ENCODE assay signal across 8 cellular contexts in genomic region chr14:40093800-40094199, GRCh38.
"Had no signal": no experiment of that assay in that cellular context is flagged by ENCODE, and none has a peak within 500 bp of the region (broad histone marks: within the 10 kb centered on the region; RNA-seq: fewer than 3 reads in every experiment).

No MANE protein-coding gene starts in this region.

- H3K4me2 ChIP-seq: GM23338 had no signal

- FAIRE-seq: H1, H54, HTR-8/SVneo had no signal

- H2AFZ ChIP-seq: GM23338 had no signal

- DNase-seq: H9, HCEC 1CT, KBM-7 had no signal

- H3K4me3 ChIP-seq: GM23338 had no signal

- H3K27ac Mint-ChIP-seq: GM23338, H9, IgD-negative memory B cell had no signal

- H3K36me3 Mint-ChIP-seq: IgD-negative memory B cell had no signal

- H3K4me1 Mint-ChIP-seq: IgD-negative memory B cell had no signal

- H3K4me3 Mint-ChIP-seq: GM23338, H9, IgD-negative memory B cell had no signal

- H3K9me3 Mint-ChIP-seq: GM23338, H9, IgD-negative memory B cell had no signal

- H3K27me3 Mint-ChIP-seq: IgD-negative memory B cell had no signal

- ATAC-seq: GM23338 had no signal
